In genomic region chrX:150547511-150548115, GRCh38 we compare ENCODE assay signal across 8 cellular contexts. TPM values are rescaled to one million over a fixed set of nuclear protein-coding genes. Genes with fewer than 3 reads are reported as not detected.
DNase-seq lines count a peak whose midpoint lies in the region; ATAC-seq lines count a peak whose summit lies in the region.

No MANE protein-coding gene starts in this region.

- H3K27me3 Mint-ChIP-seq in IgD-negative memory B cell = peaks cover 6% of the 10 kb centered on the region
- no peaks in the 10 kb centered on the region for H3K27me3 Mint-ChIP-seq in activated naive CD8-positive, alpha-beta T cell treated with anti-CD3 and anti-CD28 coated beads for 36 hours

- peak; percentile 90 for DNase-seq in DMS53 (lab: John Stamatoyannopoulos, UW)
- peak; percentile 22 for DNase-seq in activated naive CD8-positive, alpha-beta T cell treated with anti-CD3 and anti-CD28 coated beads for 36 hours
- peak; percentile 40 to 87 (median 75) for DNase-seq in head of caudate nucleus
- DNase-seq in occipital lobe (lab: John Stamatoyannopoulos, UW) = peak; percentile 49
- no peak for DNase-seq in NCI-H524 treated with DMSO at 0.1 percent for 48 hours (lab: John Stamatoyannopoulos, UW)

- H3K9me3 Mint-ChIP-seq in IgD-negative memory B cell = peaks cover 0 to 2% (median 0%) of the 10 kb centered on the region in 3 donors
- H3K9me3 Mint-ChIP-seq in activated naive CD8-positive, alpha-beta T cell treated with anti-CD3 and anti-CD28 coated beads for 36 hours = no peaks in the 10 kb centered on the region

- intact Hi-C loops in head of caudate nucleus (cut with DNase I) = no loop called here

- peak overlapping the region in 1 of 3 donors; percentile 26 for H3K27ac Mint-ChIP-seq in IgD-negative memory B cell
- no peak overlapping the region for H3K27ac Mint-ChIP-seq in activated naive CD8-positive, alpha-beta T cell treated with anti-CD3 and anti-CD28 coated beads for 36 hours

- peaks cover 9 to 21% (median 17%) of the 10 kb centered on the region in 3 donors for H3K4me1 Mint-ChIP-seq in IgD-negative memory B cell
- peaks cover 23% of the 10 kb centered on the region for H3K4me1 Mint-ChIP-seq in activated naive CD8-positive, alpha-beta T cell treated with anti-CD3 and anti-CD28 coated beads for 36 hours

- H3K36me3 Mint-ChIP-seq in IgD-negative memory B cell = no peaks in the 10 kb centered on the region
- no peaks in the 10 kb centered on the region for H3K36me3 Mint-ChIP-seq in activated naive CD8-positive, alpha-beta T cell treated with anti-CD3 and anti-CD28 coated beads for 36 hours

- H3K4me3 Mint-ChIP-seq in IgD-negative memory B cell = peak overlapping the region; percentile 47 to 96 (median 75)
- peak overlapping the region; percentile 48 for H3K4me3 Mint-ChIP-seq in activated naive CD8-positive, alpha-beta T cell treated with anti-CD3 and anti-CD28 coated beads for 36 hours

- peak; percentile 74 for ATAC-seq in GM19467 (IDR thresholded peaks at IDR 0.05; ENCODE audit: unreplicated experiment)
- no peak for ATAC-seq in HG02970 (IDR thresholded peaks at IDR 0.05; ENCODE audit: low FRiP score, unreplicated experiment)

RNA-seq across cellular contexts. Expression of gene MTM1, which starts 20.8 kb away (rescaled TPM):
- polyA plus RNA-seq in IgD-negative memory B cell = 15.0 TPM
- total RNA-seq in activated naive CD8-positive, alpha-beta T cell treated with anti-CD3 and anti-CD28 coated beads for 36 hours = 10 to 100 TPM; 11.6 to 12.8 TPM
- 17.3 TPM for total RNA-seq in occipital lobe
